Comparison of ENCODE assay signal across 8 cellular contexts in genomic region chr1:40344597-40344996, GRCh38. TPM values are rescaled to one million over a fixed set of nuclear protein-coding genes. Genes with fewer than 3 reads are reported as not detected.
A peak's percentile ranks its signal among the peaks of the same experiment; 100 is the strongest.
DNase-seq lines count a peak whose midpoint lies in the region; ATAC-seq and TF ChIP-seq lines count a peak whose summit lies in the region.

No MANE protein-coding gene starts in this region.

- H3K27me3 ChIP-seq in GM23248 (replicated peaks; ENCODE audit: insufficient read depth), result no peaks in the 10 kb centered on the region

- H3K27ac ChIP-seq in GM23248 (peak overlapping the region; percentile 21; the same call in 1 of the 2 replicates), RWPE1 (no peak overlapping the region)

- POLR2A ChIA-PET in RWPE1 (lab: Yijun Ruan, JAX; ENCODE audit: low non-redundant PET), result no interaction called here

- H3K4me2 ChIP-seq in GM23248 (ENCODE audit: unreplicated experiment), result peak overlapping the region; percentile 65

- H3K9me2 ChIP-seq in GM23248 (ENCODE audit: insufficient read depth), result no peaks in the 10 kb centered on the region

- no peaks in the 10 kb centered on the region for H3K36me3 ChIP-seq in GM23248 (ENCODE audit: low read depth)

- peak overlapping the region; percentile 39 for H3K9ac ChIP-seq in GM23248

- no peak for TF ChIP-seq CTCF in GM13976 (IDR thresholded peaks at IDR 0.05; ENCODE audit: borderline replicate concordance, control extremely low read depth, extremely low read depth, insufficient read depth, missing control alignments)
- TF ChIP-seq CTCF in RWPE1 (conservative IDR thresholded peaks at IDR 0.05; ENCODE audit: low read depth), result no peak

- H3K79me2 ChIP-seq in GM23248 (ENCODE audit: insufficient read depth), result no peaks in the 10 kb centered on the region

- H4K20me1 ChIP-seq in GM23248 (ENCODE audit: insufficient read depth), result no peaks in the 10 kb centered on the region

- WGBS in GM23248 (ENCODE audit: low coverage in 1 of 2, low lambda C conversion rate in 2 of 2, missing lambda C conversion rate in 2 of 2), 2 experiments, result 10 to 11% methylated on average over 6 of the region's 6 CpGs

- CTCF ChIA-PET in RWPE1 (lab: Yijun Ruan, JAX), result no interaction called here

- H2AFZ ChIP-seq in GM23248, result peak overlapping the region; percentile 94

- no peak for ATAC-seq in GM21526 (IDR thresholded peaks at IDR 0.05; ENCODE audit: low FRiP score, unreplicated experiment)
- ATAC-seq in GM18868 (IDR thresholded peaks at IDR 0.05; ENCODE audit: unreplicated experiment), result no peak

- no peaks in the 10 kb centered on the region for H3K9me3 ChIP-seq in GM23248 (ENCODE audit: low read depth)

- H3K4me1 ChIP-seq in GM23248 (ENCODE audit: insufficient read depth), result peaks cover 4% of the 10 kb centered on the region; the same call in 1 of the 2 replicates

- DNase-seq in GM23248 (peak; percentile 81), SK-MEL-5 (ENCODE audit: low read depth, low spot score) (peak; percentile 37), dedifferentiated amniotic fluid mesenchymal stem cell (ENCODE audit: extremely low spot score) (peak; percentile 90), non-pigmented ciliary epithelial cell (ENCODE audit: low read depth) (peak; percentile 48), GM13976 (ENCODE audit: low spot score) (no peak), RWPE1 (ENCODE audit: low spot score) (no peak)

- in situ Hi-C loops in GM23248 (cut with MboI) (no loop called here), SK-MEL-5 (cut with HindIII; ENCODE audit: low pct_unique_long_range_greater_than_20kb, low sequenced_read_pairs) (no loop called here), GM13976 (cut with MboI; ENCODE audit: low sequenced_read_pairs, unreplicated experiment) (no loop called here)

- H3K4me3 ChIP-seq in GM23248, result peak overlapping the region; percentile 47

- no peaks in the 10 kb centered on the region for H3F3A ChIP-seq in GM23248 (ENCODE audit: insufficient read depth)

RNA-seq across cellular contexts. Expression of gene COL9A2, which starts 27.5 kb away (rescaled TPM):
- total RNA-seq in GM23248 (2014; rRNA removed; shearing (Covaris generic)), result 0.89 and 2.8 TPM in 2 replicates
- 0.80 and 0.91 TPM in 2 replicates for polyA plus RNA-seq in GM23248 (2016; fragmentation: Nextera tagmentation; extraction: Ambion mirVana)
- total RNA-seq in SK-MEL-5 (2014; rRNA removed; shearing (Covaris generic)), result 0.53 and 0.63 TPM in 2 replicates
- 1.3 and 2.4 TPM in 2 replicates for polyA plus RNA-seq in SK-MEL-5 (2015; cell fraction: cytosol; rRNA removed)
- polyA plus RNA-seq in SK-MEL-5 (2015; cell fraction: nucleus; rRNA removed), result 5.0 and 19.9 TPM in 2 replicates

RNA-seq across cellular contexts. Expression of gene SMAP2, which starts 28.9 kb away (rescaled TPM):
- total RNA-seq in GM23248 (2014; rRNA removed; shearing (Covaris generic)), result 14.3 and 15.6 TPM in 2 replicates
- polyA plus RNA-seq in GM23248 (2016; fragmentation: Nextera tagmentation; extraction: Ambion mirVana), result 12.2 and 13.0 TPM in 2 replicates
- 20.5 and 21.1 TPM in 2 replicates for total RNA-seq in SK-MEL-5 (2014; rRNA removed; shearing (Covaris generic))
- 31.1 and 40.8 TPM in 2 replicates for polyA plus RNA-seq in SK-MEL-5 (2015; cell fraction: cytosol; rRNA removed)
- polyA plus RNA-seq in SK-MEL-5 (2015; cell fraction: nucleus; rRNA removed), result 23.2 and 38.4 TPM in 2 replicates

Comparison
In these comparisons a context has a peak if more than half of its experiments do, and no peak if none do; other contexts are left out.
1. DNase-seq: peak in GM23248 (single experiment), SK-MEL-5 (single experiment), dedifferentiated amniotic fluid mesenchymal stem cell (single experiment) and non-pigmented ciliary epithelial cell (single experiment); none in GM13976 (single experiment) and RWPE1 (single experiment).